24 cellular contexts compared by ENCODE assay signal in genomic region chr10:132994811-132995210, GRCh38. TPM values are rescaled to one million over a fixed set of nuclear protein-coding genes. Genes with fewer than 3 reads are reported as not detected.
A peak's percentile ranks its signal among the peaks of the same experiment; 100 is the strongest.
DNase-seq lines count a peak whose midpoint lies in the region; ATAC-seq and TF ChIP-seq lines count a peak whose summit lies in the region.
"Had no signal": no experiment of that assay in that cellular context is flagged by ENCODE, and none has a peak within 500 bp of the region (broad histone marks: within the 10 kb centered on the region; RNA-seq: fewer than 3 reads in every experiment).

No MANE protein-coding gene starts in this region.

- H3K27me3 Mint-ChIP-seq in activated T-helper 2 cell treated with anti-CD3 and anti-CD28 coated beads, Interferon-gamma antibody, Interleukin-2, Interleukin-4, amounts not matched to agents 10 μg/mL and 5 μg/mL and 100 μg/mL, durations not matched to agents 14 hours and 24 hours and 36 hours (ENCODE audit: low read depth): no peaks in the 10 kb centered on the region
- H3K27me3 Mint-ChIP-seq in activated naive CD4-positive, alpha-beta T cell treated with anti-CD3 and anti-CD28 coated beads for 36 hours (ENCODE audit: low read depth): peaks cover 4% of the 10 kb centered on the region

- intact Hi-C loops in Right ventricle myocardium superior (cut with DNase I) (no loop called here), left cardiac atrium (cut with DNase I) (no loop called here), upper lobe of right lung (cut with DNase I) (no loop called here)
- intact Hi-C loops in activated T-helper 2 cell treated with anti-CD3 and anti-CD28 coated beads, Interferon-gamma antibody, Interleukin-2, Interleukin-4, amounts not matched to agents 10 μg/mL and 5 μg/mL and 100 μg/mL, durations not matched to agents 14 hours and 24 hours and 36 hours (cut with micrococcal nuclease): no loop called here
- intact Hi-C loops in activated naive CD4-positive, alpha-beta T cell treated with anti-CD3 and anti-CD28 coated beads for 36 hours (cut with micrococcal nuclease): no loop called here

- no peaks in the 10 kb centered on the region for H3K9me3 Mint-ChIP-seq in activated T-helper 2 cell treated with anti-CD3 and anti-CD28 coated beads, Interferon-gamma antibody, Interleukin-2, Interleukin-4, amounts not matched to agents 10 μg/mL and 5 μg/mL and 100 μg/mL, durations not matched to agents 14 hours and 24 hours and 36 hours
- H3K9me3 Mint-ChIP-seq in activated naive CD4-positive, alpha-beta T cell treated with anti-CD3 and anti-CD28 coated beads for 36 hours: no peaks in the 10 kb centered on the region
- H3K9me3 Mint-ChIP-seq: activated T-helper 1 cell treated with anti-CD3 and anti-CD28 coated beads, Interleukin-12 subunit alpha, Interleukin-12 subunit beta, Interleukin-2, Interleukin-4 antibody, amounts not matched to agents 30 ng/mL and 10 ng/mL and 1 ng/mL, durations not matched to agents 14 hours and 24 hours and 36 hours; CD8-positive, alpha-beta T cell; natural killer cell had no signal

- ATAC-seq in Right ventricle myocardium superior (ENCODE audit: poor library complexity) (no peak), left cardiac atrium (no peak), upper lobe of right lung (no peak)
- ATAC-seq: CD8-positive, alpha-beta T cell; left colon; natural killer cell had no signal

- H3K79me2 ChIP-seq in osteoblast (ENCODE audit: insufficient read depth, low read length): no peaks in the 10 kb centered on the region

- peak overlapping the region; percentile 93 for H2AFZ ChIP-seq in osteoblast (ENCODE audit: low read length)

- H3K27me3 ChIP-seq in right atrium auricular region (no peaks in the 10 kb centered on the region), osteoblast (ENCODE audit: insufficient read depth, low read length) (peaks cover 5% of the 10 kb centered on the region), upper lobe of right lung (peaks cover 17% of the 10 kb centered on the region)
- H3K27me3 ChIP-seq: colonic mucosa, right lobe of liver had no signal

- CTCF ChIA-PET in activated naive CD4-positive, alpha-beta T cell treated with anti-CD3 and anti-CD28 coated beads for 36 hours (lab: Charles Lee): interaction anchor here (0.6 kb wide), 1 partner anchor 627 kb away, joined by 3 read pairs; no protein-coding TSS in a partner anchor

- H3K4me3 ChIP-seq in right atrium auricular region (peak overlapping the region in 1 of 2 donors; percentile 47), osteoblast (ENCODE audit: insufficient read depth, low read length) (peak overlapping the region; percentile 68), upper lobe of right lung (peak overlapping the region; percentile 39)
- H3K4me3 ChIP-seq: colonic mucosa, right lobe of liver had no signal

- H3K27ac ChIP-seq in right atrium auricular region (no peak overlapping the region), osteoblast (ENCODE audit: low read depth, low read length) (no peak overlapping the region), upper lobe of right lung (no peak overlapping the region)
- H3K27ac ChIP-seq: colonic mucosa, right lobe of liver, WERI-Rb-1 had no signal

- peak overlapping the region; percentile 69 for H3K4me2 ChIP-seq in osteoblast (ENCODE audit: insufficient read depth, low read length)

- H3K36me3 Mint-ChIP-seq in activated T-helper 2 cell treated with anti-CD3 and anti-CD28 coated beads, Interferon-gamma antibody, Interleukin-2, Interleukin-4, amounts not matched to agents 10 μg/mL and 5 μg/mL and 100 μg/mL, durations not matched to agents 14 hours and 24 hours and 36 hours (ENCODE audit: low read depth): no peaks in the 10 kb centered on the region
- H3K36me3 Mint-ChIP-seq in activated naive CD4-positive, alpha-beta T cell treated with anti-CD3 and anti-CD28 coated beads for 36 hours (ENCODE audit: low read depth): no peaks in the 10 kb centered on the region
- H3K36me3 Mint-ChIP-seq: activated naive CD8-positive, alpha-beta T cell; brain; CD8-positive, alpha-beta T cell; natural killer cell had no signal

- H4K20me1 ChIP-seq in osteoblast (ENCODE audit: insufficient read depth, low read length): no peaks in the 10 kb centered on the region

- H3K36me3 ChIP-seq in right atrium auricular region (no peaks in the 10 kb centered on the region), osteoblast (ENCODE audit: insufficient read depth, low read length) (no peaks in the 10 kb centered on the region), upper lobe of right lung (no peaks in the 10 kb centered on the region)
- H3K36me3 ChIP-seq: colonic mucosa, right lobe of liver, WERI-Rb-1 had no signal

- no peak overlapping the region for H3K4me3 Mint-ChIP-seq in activated T-helper 2 cell treated with anti-CD3 and anti-CD28 coated beads, Interferon-gamma antibody, Interleukin-2, Interleukin-4, amounts not matched to agents 10 μg/mL and 5 μg/mL and 100 μg/mL, durations not matched to agents 14 hours and 24 hours and 36 hours (ENCODE audit: low read depth)
- H3K4me3 Mint-ChIP-seq in activated naive CD4-positive, alpha-beta T cell treated with anti-CD3 and anti-CD28 coated beads for 36 hours: no peak overlapping the region
- H3K4me3 Mint-ChIP-seq: activated naive CD8-positive, alpha-beta T cell; activated T-helper 1 cell treated with anti-CD3 and anti-CD28 coated beads, Interleukin-12 subunit alpha, Interleukin-12 subunit beta, Interleukin-2, Interleukin-4 antibody, amounts not matched to agents 30 ng/mL and 10 ng/mL and 1 ng/mL, durations not matched to agents 14 hours and 24 hours and 36 hours; brain; CD8-positive, alpha-beta T cell; natural killer cell had no signal

- H3K9me3 ChIP-seq in right atrium auricular region (no peaks in the 10 kb centered on the region), osteoblast (ENCODE audit: low read depth, low read length) (no peaks in the 10 kb centered on the region), upper lobe of right lung (no peaks in the 10 kb centered on the region)
- H3K9me3 ChIP-seq: colonic mucosa, right lobe of liver had no signal

- TF ChIP-seq CTCF in right atrium auricular region (IDR thresholded peaks at IDR 0.05): no peak
- TF ChIP-seq CTCF in osteoblast (IDR thresholded peaks at IDR 0.05; ENCODE audit: extremely low read depth, low read depth, low read length): no peak
- TF ChIP-seq CTCF in upper lobe of right lung (IDR thresholded peaks at IDR 0.05): no peak

- H3K4me1 Mint-ChIP-seq in activated T-helper 2 cell treated with anti-CD3 and anti-CD28 coated beads, Interferon-gamma antibody, Interleukin-2, Interleukin-4, amounts not matched to agents 10 μg/mL and 5 μg/mL and 100 μg/mL, durations not matched to agents 14 hours and 24 hours and 36 hours (ENCODE audit: low read depth): no peaks in the 10 kb centered on the region
- H3K4me1 Mint-ChIP-seq in activated naive CD4-positive, alpha-beta T cell treated with anti-CD3 and anti-CD28 coated beads for 36 hours (ENCODE audit: low read depth): no peaks in the 10 kb centered on the region
- H3K4me1 Mint-ChIP-seq: natural killer cell had no signal

- no peak overlapping the region for H3K27ac Mint-ChIP-seq in activated T-helper 2 cell treated with anti-CD3 and anti-CD28 coated beads, Interferon-gamma antibody, Interleukin-2, Interleukin-4, amounts not matched to agents 10 μg/mL and 5 μg/mL and 100 μg/mL, durations not matched to agents 14 hours and 24 hours and 36 hours
- H3K27ac Mint-ChIP-seq in activated naive CD4-positive, alpha-beta T cell treated with anti-CD3 and anti-CD28 coated beads for 36 hours: no peak overlapping the region
- H3K27ac Mint-ChIP-seq: activated naive CD8-positive, alpha-beta T cell; activated T-helper 1 cell treated with anti-CD3 and anti-CD28 coated beads, Interleukin-12 subunit alpha, Interleukin-12 subunit beta, Interleukin-2, Interleukin-4 antibody, amounts not matched to agents 30 ng/mL and 10 ng/mL and 1 ng/mL, durations not matched to agents 14 hours and 24 hours and 36 hours; CD8-positive, alpha-beta T cell; natural killer cell had no signal

- DNase-seq in Right ventricle myocardium superior (peak; percentile 17), right atrium auricular region (ENCODE audit: low spot score) (no peak), left cardiac atrium (peak; percentile 12), osteoblast (ENCODE audit: insufficient read length, low spot score, missing footprints) (no peak), upper lobe of right lung (no peak), kidney glomerular epithelial cell (lab: John Stamatoyannopoulos, UW) (no peak)
- DNase-seq in activated T-helper 2 cell treated with anti-CD3 and anti-CD28 coated beads, Interferon-gamma antibody, Interleukin-2, Interleukin-4, amounts not matched to agents 10 μg/mL and 5 μg/mL and 100 μg/mL, durations not matched to agents 14 hours and 24 hours and 36 hours (ENCODE audit: low spot score): no peak
- no peak for DNase-seq in activated naive CD4-positive, alpha-beta T cell treated with anti-CD3 and anti-CD28 coated beads for 36 hours
- DNase-seq: activated CD4-positive, alpha-beta T cell treated with anti-CD3 and anti-CD28 coated beads, Interleukin-2, amount 50 U/mL, for 1 hour; CD8-positive, alpha-beta T cell; colonic mucosa; DMS153; left colon; midbrain; natural killer cell; NCI-H2081 treated with DMSO at 0.1 percent for 48 hours; NCI-H446; OCI-M1; T-helper 9 cell; WERI-Rb-1 had no signal

- H3K4me1 ChIP-seq in right atrium auricular region (no peaks in the 10 kb centered on the region), osteoblast (ENCODE audit: insufficient read depth, low read length) (no peaks in the 10 kb centered on the region), upper lobe of right lung (no peaks in the 10 kb centered on the region)
- H3K4me1 ChIP-seq: colonic mucosa, right lobe of liver had no signal

RNA-seq across cellular contexts. Expression of gene CFAP46, which starts 52.4 kb away (rescaled TPM):
- 1.9 TPM for total RNA-seq in Right ventricle myocardium superior
- total RNA-seq in right atrium auricular region: 1 to 10 TPM in 1 of 2 donors, under 1 TPM in 1; 0.35 to 1.5 TPM
- 1 to 10 TPM; 1.2 to 1.7 TPM for total RNA-seq in left cardiac atrium
- total RNA-seq in osteoblast: under 0.01 and 0.29 TPM in 2 replicates
- 0.52 TPM for total RNA-seq in upper lobe of right lung
- total RNA-seq in activated T-helper 2 cell treated with anti-CD3 and anti-CD28 coated beads, Interferon-gamma antibody, Interleukin-2, Interleukin-4, amounts not matched to agents 10 μg/mL and 5 μg/mL and 100 μg/mL, durations not matched to agents 14 hours and 24 hours and 36 hours: not detected in 2 replicates
- not detected for total RNA-seq in activated naive CD4-positive, alpha-beta T cell treated with anti-CD3 and anti-CD28 coated beads for 36 hours
- total RNA-seq: activated T-helper 1 cell treated with anti-CD3 and anti-CD28 coated beads, Interleukin-12 subunit alpha, Interleukin-12 subunit beta, Interleukin-2, Interleukin-4 antibody, amounts not matched to agents 30 ng/mL and 10 ng/mL and 1 ng/mL, durations not matched to agents 14 hours and 24 hours and 36 hours; CD8-positive, alpha-beta T cell had no signal

Comparison
In these comparisons a context has a peak if more than half of its experiments do, and no peak if none do; other contexts are left out.
1. DNase-seq: peak in Right ventricle myocardium superior (single experiment) and left cardiac atrium (single experiment); none in right atrium auricular region (single experiment), osteoblast (single experiment), upper lobe of right lung (single experiment), kidney glomerular epithelial cell (single experiment), activated T-helper 2 cell treated with anti-CD3 and anti-CD28 coated beads, Interferon-gamma antibody, Interleukin-2, Interleukin-4, amounts not matched to agents 10 μg/mL and 5 μg/mL and 100 μg/mL, durations not matched to agents 14 hours and 24 hours and 36 hours (single experiment) and activated naive CD4-positive, alpha-beta T cell treated with anti-CD3 and anti-CD28 coated beads for 36 hours (single experiment).